In the genomic region with DNA sequence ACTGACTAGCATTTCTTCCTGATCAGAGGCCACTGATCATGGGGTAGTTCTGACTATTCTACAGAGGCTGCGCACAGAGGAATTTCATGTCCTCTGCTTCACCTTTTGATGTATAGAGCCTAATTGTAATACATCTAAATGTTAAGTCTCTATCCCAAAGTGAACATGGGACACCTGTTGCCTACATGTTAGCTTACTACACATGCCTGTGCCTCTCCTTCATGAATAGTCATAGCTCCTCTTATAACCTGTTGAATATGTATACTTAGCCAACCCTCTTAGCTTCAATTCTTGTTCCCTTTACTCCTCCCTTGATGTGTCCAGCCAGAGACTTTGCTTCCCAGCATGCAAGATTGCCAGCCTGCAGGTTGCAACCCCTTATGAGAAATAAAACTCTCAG, we compare ENCODE assay signal across 25 cellular contexts.
"Had no signal": no experiment of that assay in that cellular context is flagged by ENCODE, and none has a peak within 500 bp of the region (broad histone marks: within the 10 kb centered on the region; RNA-seq: fewer than 3 reads in every experiment).

No MANE protein-coding gene starts in this region.

- H3K36me3 ChIP-seq: esophagus squamous epithelium, gastrocnemius medialis, heart right ventricle, left lung, lower lobe of right lung had no signal

- H3K27me3 ChIP-seq: esophagus squamous epithelium, gastrocnemius medialis, heart right ventricle, left lung had no signal

- H3K27ac ChIP-seq: coronary artery, dorsolateral prefrontal cortex, epithelial cell of prostate, esophagus squamous epithelium, gastrocnemius medialis, heart right ventricle, left lung, lower lobe of right lung had no signal

- FAIRE-seq: colon, islet of Langerhans, keratinocyte had no signal

- ATAC-seq: esophagus mucosa, gastrocnemius medialis, heart right ventricle, left cardiac atrium, left lung, left ventricle myocardium superior, lower lobe of right lung had no signal

- H3K4me1 ChIP-seq: esophagus squamous epithelium, gastrocnemius medialis, heart right ventricle, left lung, lower lobe of right lung had no signal

- H3K4me3 ChIP-seq: coronary artery, dorsolateral prefrontal cortex, esophagus squamous epithelium, gastrocnemius medialis, heart right ventricle, left lung, lower lobe of right lung had no signal

- H3K9me3 ChIP-seq: esophagus squamous epithelium, gastrocnemius medialis, heart right ventricle, left lung, lower lobe of right lung had no signal

- DNase-seq: dermis blood vessel endothelial cell; dorsolateral prefrontal cortex; effector CD4-positive, alpha-beta T cell; effector memory CD4-positive, alpha-beta T cell; erythroblast; esophagus squamous epithelium; foreskin fibroblast; foreskin melanocyte; gastrocnemius medialis; glutamatergic neuron; head of caudate nucleus; heart right ventricle; hippocampal formation; left cardiac atrium; left lung; left ventricle myocardium superior; lower lobe of right lung; mesendoderm; midbrain had no signal
